In genomic region chr9:129751841-129752801, GRCh38 we compare ENCODE assay signal across 8 cellular contexts. TPM values are rescaled to one million over a fixed set of nuclear protein-coding genes. Genes with fewer than 3 reads are reported as not detected.
DNase-seq lines count a peak whose midpoint lies in the region; ATAC-seq and TF ChIP-seq lines count a peak whose summit lies in the region.

No MANE protein-coding gene starts in this region.

- CTCF ChIA-PET in IMR-90 (lab: Yijun Ruan, JAX) (no interaction called here), mammary epithelial cell (lab: Charles Lee; ENCODE audit: low non-redundant PET) (no interaction called here)

- no peak for TF ChIP-seq RAD21 in IMR-90 (IDR thresholded peaks at IDR 0.05; ENCODE audit: low read length)

- 0 out of 2 replicates have a peak, but pooled peaks cover 3% of the 10 kb centered on the region for H4K20me1 ChIP-seq in IMR-90 (ENCODE audit: insufficient read depth, low read length)
- H4K20me1 ChIP-seq in mammary epithelial cell (ENCODE audit: insufficient read depth, low read length) = no peaks in the 10 kb centered on the region

- in situ Hi-C loops in IMR-90 (cut with MboI; ENCODE audit: low sequenced_read_pairs) (no loop called here), mammary epithelial cell (cut with MboI; ENCODE audit: low sequenced_read_pairs in 2 of 2) (no loop called here)

- H2AK9ac ChIP-seq in IMR-90 (replicated peaks; ENCODE audit: low read depth, low read length, poor library complexity) = peak overlapping the region; percentile 60

- H2BK15ac ChIP-seq in IMR-90 (ENCODE audit: low read depth, low read length) (peak overlapping the region; percentile 50; the same call in 2 of the 3 replicates), mesendoderm (replicated peaks; ENCODE audit: low read depth) (no peak overlapping the region)

- H3K79me1 ChIP-seq in IMR-90 (ENCODE audit: low read depth in 1 of 2, low read length in 2 of 2) (peaks cover 0 to 3% of the 10 kb centered on the region in 2 experiments; a peak in 2 of 4 replicates), mesendoderm (ENCODE audit: low read length) (no peaks in the 10 kb centered on the region)

- intact Hi-C loops in IMR-90 (cut with micrococcal nuclease) (no loop called here), mammary epithelial cell (cut with micrococcal nuclease) (loop anchor here (1.0 to 2.0 kb wide), 2 partner anchors 21 to 25 kb away; no protein-coding TSS in a partner anchor)

- POLR2A ChIA-PET in IMR-90 (lab: Charles Lee; ENCODE audit: unreplicated experiment) = interaction anchor here (1.3 kb wide), 1 partner anchor 9 kb away, joined by 3 read pairs; no protein-coding TSS in a partner anchor

- H2BK120ac ChIP-seq in IMR-90 (ENCODE audit: low read depth, low read length) = peak overlapping the region; percentile 22; the same call in 1 of the 2 replicates
- H2BK120ac ChIP-seq in mesendoderm (ENCODE audit: low read depth, low read length) = no peak overlapping the region

- peak overlapping the region; percentile 77 for H3K14ac ChIP-seq in IMR-90 (replicated peaks; ENCODE audit: low read depth, low read length)

- ATAC-seq in IMR-90 (ENCODE audit: low read depth) (peak; percentile 12), HG03097 (IDR thresholded peaks at IDR 0.05; ENCODE audit: low FRiP score, unreplicated experiment) (no peak), GM21529 (IDR thresholded peaks at IDR 0.05; ENCODE audit: unreplicated experiment) (no peak)

- H3K4ac ChIP-seq in IMR-90 (ENCODE audit: low read depth, low read length) (peak overlapping the region; percentile 58), mesendoderm (ENCODE audit: low read depth, low read length) (no peak overlapping the region)

- WGBS in IMR-90 (ENCODE audit: extremely low coverage in 2 of 2, insufficient read length in 1 of 2), 2 experiments = 50% methylated on average over 8 of the region's 31 CpGs; no CpG with 5 or more reads in 1 of the 2 experiments
- WGBS in mammary epithelial cell (ENCODE audit: low coverage, missing lambda C conversion rate) = under 1% methylated on average over 26 of the region's 31 CpGs
- whole genome bisulfite sequencing in mesendoderm (ENCODE audit: extremely low coverage, insufficient coverage, low lambda C conversion rate) = no CpG with 5 or more reads among the region's 31 CpGs

- dilution Hi-C loops in IMR-90 (cut with HindIII; ENCODE audit: low sequenced_read_pairs, unreplicated experiment) = no loop called here
- dilution Hi-C loops in mammary epithelial cell (cut with HindIII; ENCODE audit: low sequenced_read_pairs) = no loop called here

- no peaks in the 10 kb centered on the region for H3K79me2 ChIP-seq in mammary epithelial cell (ENCODE audit: insufficient read depth, low read length)
- H3K79me2 ChIP-seq in mesendoderm (ENCODE audit: control insufficient read depth, insufficient read depth, low read length) = no peaks in the 10 kb centered on the region

- H4K5ac ChIP-seq in IMR-90 (ENCODE audit: low read depth, low read length) = peak overlapping the region; percentile 3; the same call in 1 of the 2 replicates
- no peak overlapping the region for H4K5ac ChIP-seq in mesendoderm (ENCODE audit: low read length)

- H2AFZ ChIP-seq in IMR-90 (replicated peaks; ENCODE audit: low read length, poor library complexity) (peak overlapping the region; percentile 93), mammary epithelial cell (ENCODE audit: low read depth, low read length) (peak overlapping the region; percentile 28)

- H3K27ac ChIP-seq in 22Rv1 = peak overlapping the region; percentile 49
- no peak overlapping the region for H3K27ac ChIP-seq in IMR-90 (ENCODE audit: insufficient read depth, low read length)
- H3K27ac ChIP-seq in mammary epithelial cell (ENCODE audit: insufficient read depth, low read depth, low read length) = peak overlapping the region; percentile 57
- no peak overlapping the region for H3K27ac ChIP-seq in mesendoderm (ENCODE audit: low read depth, low read length)

- H3K9ac ChIP-seq in IMR-90 (ENCODE audit: low read depth, low read length) = peak overlapping the region; percentile 38
- H3K9ac ChIP-seq in mammary epithelial cell (ENCODE audit: insufficient read depth, low read length) = peak overlapping the region; percentile 81
- peak overlapping the region; percentile 34 for H3K9ac ChIP-seq in mesendoderm (ENCODE audit: low read length)

- H4K8ac ChIP-seq in IMR-90 (ENCODE audit: low read depth in 2 of 2, low read length in 2 of 2) = peak overlapping the region; percentile 22 to 75; a peak in 2 of 4 replicates
- no peak overlapping the region for H4K8ac ChIP-seq in mesendoderm (ENCODE audit: low read depth, low read length)

- H3K9me1 ChIP-seq in IMR-90 (ENCODE audit: insufficient read depth, low read length) = no peaks in the 10 kb centered on the region; the same call in 1 of the 2 replicates

- H3K23ac ChIP-seq in IMR-90 (ENCODE audit: low read depth, low read length) (0 out of 2 replicates have a peak overlapping the region, but pooled peaks have one; percentile 63), mesendoderm (ENCODE audit: low read length) (no peak overlapping the region)

- H2BK20ac ChIP-seq in IMR-90 (ENCODE audit: low read depth, low read length) = peak overlapping the region; percentile 27; the same call in 1 of the 2 replicates

- BruUV-seq in IMR-90 (replicated peaks; lab: Mats Ljungman, UMichigan) = no TSS peak
- BruUV-seq in mammary epithelial cell (replicated peaks; lab: Mats Ljungman, UMichigan) = TSS peak; percentile 62

- no peak for TF ChIP-seq POLR2A in IMR-90 (IDR thresholded peaks at IDR 0.05; ENCODE audit: low read depth, low read length)

- DNase-seq in IMR-90 = no peak
- peak; percentile 88 for DNase-seq in mammary epithelial cell
- DNase-seq in mesendoderm = no peak
- no peak for DNase-seq in T-helper 9 cell
- DNase-seq in GM10266 (ENCODE audit: extremely low spot score) = no peak

- peak overlapping the region; percentile 70 for H3K4me2 ChIP-seq in IMR-90 (ENCODE audit: low read depth, low read length)
- H3K4me2 ChIP-seq in mammary epithelial cell (ENCODE audit: insufficient read depth, low read depth, low read length) = peak overlapping the region; percentile 81
- H3K4me2 ChIP-seq in mesendoderm (ENCODE audit: low read length) = no peak overlapping the region

- TF ChIP-seq CTCF in 22Rv1 (IDR thresholded peaks at IDR 0.05) = no peak
- no peak for TF ChIP-seq CTCF in IMR-90 (conservative IDR thresholded peaks at IDR 0.05; ENCODE audit: low read depth, low read length)
- TF ChIP-seq CTCF in mammary epithelial cell (conservative IDR thresholded peaks at IDR 0.05 in 1 of 2, IDR thresholded peaks at IDR 0.05 in 1 of 2; ENCODE audit: extremely low read depth in 1 of 2, insufficient read depth in 1 of 2, low read depth in 1 of 2, low read length in 2 of 2) = no peak
- TF ChIP-seq CTCF in GM10266 (IDR thresholded peaks at IDR 0.05; ENCODE audit: control insufficient read depth, insufficient read depth, low read depth, missing control alignments) = no peak

- H2AK5ac ChIP-seq in IMR-90 (ENCODE audit: low read depth, low read length) (peak overlapping the region; percentile 78), mesendoderm (ENCODE audit: low read length) (no peak overlapping the region)

- no peaks in the 10 kb centered on the region for H3K9me3 ChIP-seq in IMR-90 (ENCODE audit: control insufficient read depth, insufficient read depth, low read length)
- no peaks in the 10 kb centered on the region for H3K9me3 ChIP-seq in mammary epithelial cell (replicated peaks; ENCODE audit: insufficient read depth, low read length)

- H3K4me1 ChIP-seq in IMR-90 (ENCODE audit: control insufficient read depth, insufficient read depth, low read length) = peaks cover 17% of the 10 kb centered on the region
- H3K4me1 ChIP-seq in mammary epithelial cell (ENCODE audit: insufficient read depth, low read length) = peaks cover 55% of the 10 kb centered on the region
- H3K4me1 ChIP-seq in mesendoderm (ENCODE audit: control insufficient read depth, low read depth, low read length) = peaks cover 2% of the 10 kb centered on the region

- H4K91ac ChIP-seq in IMR-90 (ENCODE audit: insufficient read depth, low read depth, low read length) = peak overlapping the region; percentile 50

- H3K56ac ChIP-seq in IMR-90 (ENCODE audit: extremely low read depth, insufficient read depth, low read length) (no peak overlapping the region), mesendoderm (ENCODE audit: low read length) (no peak overlapping the region)

- H3K4me3 ChIP-seq in IMR-90 (ENCODE audit: insufficient read depth, low read depth, low read length) = peak overlapping the region; percentile 31
- H3K4me3 ChIP-seq in mammary epithelial cell (replicated peaks in 1 of 3; ENCODE audit: insufficient read depth in 1 of 3, low read depth in 2 of 3, low read length in 3 of 3) = peak overlapping the region; percentile 51 to 72 (median 56)
- H3K4me3 ChIP-seq in mesendoderm (ENCODE audit: low read length) = no peak overlapping the region

- peaks cover 4% of the 10 kb centered on the region for H3K36me3 ChIP-seq in IMR-90 (ENCODE audit: control insufficient read depth, insufficient read depth, low read length)
- H3K36me3 ChIP-seq in mammary epithelial cell (ENCODE audit: insufficient read depth, low read length) = no peaks in the 10 kb centered on the region
- no peaks in the 10 kb centered on the region for H3K36me3 ChIP-seq in mesendoderm (ENCODE audit: control insufficient read depth, insufficient read depth, low read length)

- H2BK5ac ChIP-seq in IMR-90 (ENCODE audit: low read depth, low read length, poor library complexity, severe bottlenecking) (no peak overlapping the region), mesendoderm (ENCODE audit: low read length) (no peak overlapping the region)

- H3K27me3 ChIP-seq in IMR-90 (ENCODE audit: control insufficient read depth, insufficient read depth, low read length) = 0 out of 2 replicates have a peak, but pooled peaks cover 3% of the 10 kb centered on the region
- H3K27me3 ChIP-seq in mammary epithelial cell (ENCODE audit: insufficient read depth, low read length) = peaks cover 3% of the 10 kb centered on the region
- H3K27me3 ChIP-seq in mesendoderm (ENCODE audit: insufficient read depth, low read length, poor library complexity) = no peaks in the 10 kb centered on the region

- H3K18ac ChIP-seq in IMR-90 (ENCODE audit: low read depth, low read length) (0 out of 2 replicates have a peak overlapping the region, but pooled peaks have one; percentile 10), mesendoderm (ENCODE audit: low read length) (no peak overlapping the region)

RNA-seq across cellular contexts. Expression of gene PTGES, which starts 0.7 kb away (rescaled TPM):
- total RNA-seq in IMR-90 (2012; rRNA removed) = 2.8 and 3.2 TPM in 2 replicates
- polyA plus RNA-seq in IMR-90 (2012; rRNA removed) = 6.3 TPM in 2 replicates
- 6.9 and 12.7 TPM in 2 replicates for polyA plus RNA-seq in IMR-90 (2012; cell fraction: cytosol; rRNA removed)
- 1.5 TPM in 2 replicates for polyA plus RNA-seq in IMR-90 (2012; cell fraction: nucleus; rRNA removed; ENCODE audit: low replicate concordance)
- total RNA-seq in mammary epithelial cell = 10 to 100 TPM in 1 of 2 donors, 1 to 10 TPM in 1; 6.2 to 57.2 TPM
- 59.6 TPM for polyA plus RNA-seq in mammary epithelial cell
- polyA minus RNA-seq in mammary epithelial cell = 69.8 TPM
- 1.2 TPM for polyA plus RNA-seq in mesendoderm (2013, experiment 1 of 2)
- polyA plus RNA-seq in mesendoderm (2013, experiment 2 of 2) = 1.0 TPM

RNA-seq across cellular contexts. Expression of gene TOR1B, which starts 50.9 kb away (rescaled TPM):
- total RNA-seq in IMR-90 (2012; rRNA removed) (15.6 and 16.4 TPM in 2 replicates), mammary epithelial cell (10 to 100 TPM; 19.7 to 29.2 TPM)
- polyA plus RNA-seq in IMR-90 (2012; rRNA removed) (20.5 and 21.0 TPM in 2 replicates), mammary epithelial cell (20.7 TPM)
- 22.9 and 28.0 TPM in 2 replicates for polyA plus RNA-seq in IMR-90 (2012; cell fraction: cytosol; rRNA removed)
- 15.8 and 20.5 TPM in 2 replicates for polyA plus RNA-seq in IMR-90 (2012; cell fraction: nucleus; rRNA removed; ENCODE audit: low replicate concordance)
- 6.5 TPM for polyA minus RNA-seq in mammary epithelial cell
- polyA plus RNA-seq in mesendoderm (2013, experiment 1 of 2) = 9.3 TPM
- 10.5 TPM for polyA plus RNA-seq in mesendoderm (2013, experiment 2 of 2)

Comparison
In these comparisons a context has a peak if more than half of its experiments do, and no peak if none do; other contexts are left out.
1. H3K27ac ChIP-seq: peak in 22Rv1 (single experiment) and mammary epithelial cell (single experiment); none in IMR-90 (single experiment) and mesendoderm (single experiment).
2. Peak in every context shown above with its lines, with median percentiles within 50 percentile points of each other: H3K9ac ChIP-seq.